In the genomic region with DNA sequence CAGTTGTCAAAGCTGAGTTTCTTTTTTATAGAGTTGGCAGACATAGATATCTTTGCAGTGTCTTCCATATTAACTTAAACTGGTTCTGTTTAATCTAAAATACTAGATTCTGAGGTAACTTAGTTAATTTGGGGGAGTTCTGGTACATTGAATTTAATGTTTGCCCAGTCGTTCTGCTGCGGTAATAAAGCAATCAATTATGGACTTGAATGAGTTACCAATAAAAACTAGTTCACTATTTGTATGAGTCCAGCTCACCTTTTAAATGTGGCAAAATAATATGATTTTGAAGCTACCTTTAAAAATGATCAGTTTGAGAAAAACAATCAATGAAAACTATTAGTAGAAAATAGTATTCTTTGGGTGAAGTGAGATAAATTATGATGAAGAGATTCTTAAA, we compare ENCODE assay signal across 1 cellular context.
TF ChIP-seq lines count a peak whose summit lies in the region.

No MANE protein-coding gene starts in this region.

TF ChIP-seq in GM23338, 12 proteins besides CTCF, POLR2A, EP300 and RAD21:
- TF ChIP-seq EZH2phosphoT487 (IDR thresholded peaks at IDR 0.05; ENCODE audit: unreplicated experiment) = no peak
- TF ChIP-seq ZNF114 (CRISPR knock-in tag; IDR thresholded peaks at IDR 0.05) = no peak
- no peak for TF ChIP-seq POLR2AphosphoS5 (IDR thresholded peaks at IDR 0.05; ENCODE audit: low read depth)
- TF ChIP-seq JUNB (IDR thresholded peaks at IDR 0.05; ENCODE audit: unreplicated experiment) = no peak
- no peak for TF ChIP-seq CREB1 (CRISPR knock-in tag; IDR thresholded peaks at IDR 0.05; ENCODE audit: low read depth)
